In the genomic region with DNA sequence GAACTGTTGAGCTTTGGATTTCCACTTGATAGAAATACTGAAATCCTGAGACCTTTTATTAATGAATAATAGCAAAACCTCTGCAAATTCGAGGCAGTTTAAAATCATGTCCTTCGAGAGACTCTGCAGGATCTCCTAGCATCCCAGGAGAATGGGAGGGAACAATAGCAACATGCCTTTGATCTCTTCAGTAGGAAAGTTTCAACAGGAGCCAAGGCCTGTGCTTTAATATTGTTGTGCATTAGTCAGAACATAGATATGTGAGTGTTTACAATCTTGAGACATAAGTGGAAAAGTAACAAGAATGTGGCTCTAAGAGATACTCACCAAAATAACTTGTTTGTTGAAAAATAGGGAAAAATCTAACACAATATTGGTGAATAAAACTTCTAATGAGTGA, we compare ENCODE assay signal across 2 cellular contexts.
TF ChIP-seq lines count a peak whose summit lies in the region.

No MANE protein-coding gene starts in this region.

TF ChIP-seq in IMR-90, 13 proteins besides CTCF, POLR2A, EP300 and RAD21:
- no peak for TF ChIP-seq CEBPB (IDR thresholded peaks at IDR 0.05; ENCODE audit: low read depth, low read length)
- no peak for TF ChIP-seq BHLHE40 (IDR thresholded peaks at IDR 0.05; ENCODE audit: low read depth, low read length)
- TF ChIP-seq, protein P1, sequence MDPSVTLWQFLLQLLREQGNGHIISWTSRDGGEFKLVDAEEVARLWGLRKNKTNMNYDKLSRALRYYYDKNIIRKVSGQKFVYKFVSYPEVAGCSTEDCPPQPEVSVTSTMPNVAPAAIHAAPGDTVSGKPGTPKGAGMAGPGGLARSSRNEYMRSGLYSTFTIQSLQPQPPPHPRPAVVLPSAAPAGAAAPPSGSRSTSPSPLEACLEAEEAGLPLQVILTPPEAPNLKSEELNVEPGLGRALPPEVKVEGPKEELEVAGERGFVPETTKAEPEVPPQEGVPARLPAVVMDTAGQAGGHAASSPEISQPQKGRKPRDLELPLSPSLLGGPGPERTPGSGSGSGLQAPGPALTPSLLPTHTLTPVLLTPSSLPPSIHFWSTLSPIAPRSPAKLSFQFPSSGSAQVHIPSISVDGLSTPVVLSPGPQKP (IDR thresholded peaks at IDR 0.05; ENCODE audit: borderline replicate concordance, low read depth, low read length): no peak
- no peak for TF ChIP-seq SMC3 (IDR thresholded peaks at IDR 0.05; ENCODE audit: low read depth, low read length)
- TF ChIP-seq NFE2L2 (IDR thresholded peaks at IDR 0.05; ENCODE audit: low read depth, low read length): no peak
- no peak for TF ChIP-seq RCOR1 (IDR thresholded peaks at IDR 0.05; ENCODE audit: insufficient replicate concordance, low read length)
- TF ChIP-seq, protein P2, sequence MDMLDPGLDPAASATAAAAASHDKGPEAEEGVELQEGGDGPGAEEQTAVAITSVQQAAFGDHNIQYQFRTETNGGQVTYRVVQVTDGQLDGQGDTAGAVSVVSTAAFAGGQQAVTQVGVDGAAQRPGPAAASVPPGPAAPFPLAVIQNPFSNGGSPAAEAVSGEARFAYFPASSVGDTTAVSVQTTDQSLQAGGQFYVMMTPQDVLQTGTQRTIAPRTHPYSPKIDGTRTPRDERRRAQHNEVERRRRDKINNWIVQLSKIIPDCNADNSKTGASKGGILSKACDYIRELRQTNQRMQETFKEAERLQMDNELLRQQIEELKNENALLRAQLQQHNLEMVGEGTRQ (IDR thresholded peaks at IDR 0.05; ENCODE audit: low read depth, low read length): no peak
- TF ChIP-seq RFX5 (IDR thresholded peaks at IDR 0.05; ENCODE audit: low read depth, low read length): no peak
- TF ChIP-seq MXI1 (IDR thresholded peaks at IDR 0.05; ENCODE audit: borderline replicate concordance, low read depth, low read length): no peak
- TF ChIP-seq CHD1 (IDR thresholded peaks at IDR 0.05; ENCODE audit: low read depth, low read length): no peak

TF ChIP-seq in K562, 482 proteins besides CTCF, POLR2A, EP300 and RAD21:
- TF ChIP-seq ZNF134 (CRISPR knock-in tag; conservative IDR thresholded peaks at IDR 0.05): no peak
- TF ChIP-seq PTTG1 (tag; IDR thresholded peaks at IDR 0.05; ENCODE audit: low read depth): no peak
- TF ChIP-seq JUND (IDR thresholded peaks at IDR 0.05; ENCODE audit: borderline replicate concordance, low read depth, low read length): no peak
- TF ChIP-seq JUND (tag; IDR thresholded peaks at IDR 0.05; ENCODE audit: borderline replicate concordance, low read depth, low read length): no peak
- TF ChIP-seq MTA1 (IDR thresholded peaks at IDR 0.05; ENCODE audit: borderline replicate concordance): no peak
- no peak for TF ChIP-seq NRF1 (conservative IDR thresholded peaks at IDR 0.05 in 1 of 2, IDR thresholded peaks at IDR 0.05 in 1 of 2)
- no peak for TF ChIP-seq NFE2 (IDR thresholded peaks at IDR 0.05; ENCODE audit: low read depth)
- TF ChIP-seq, protein P3, sequence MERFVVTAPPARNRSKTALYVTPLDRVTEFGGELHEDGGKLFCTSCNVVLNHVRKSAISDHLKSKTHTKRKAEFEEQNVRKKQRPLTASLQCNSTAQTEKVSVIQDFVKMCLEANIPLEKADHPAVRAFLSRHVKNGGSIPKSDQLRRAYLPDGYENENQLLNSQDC (CRISPR knock-in tag; IDR thresholded peaks at IDR 0.05): no peak
- no peak for TF ChIP-seq CHD1 (IDR thresholded peaks at IDR 0.05; ENCODE audit: low read length)
- TF ChIP-seq, protein P4, sequence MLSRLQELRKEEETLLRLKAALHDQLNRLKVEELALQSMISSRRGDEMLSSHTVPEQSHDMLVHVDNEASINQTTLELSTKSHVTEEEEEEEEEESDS (CRISPR knock-in tag; IDR thresholded peaks at IDR 0.05): no peak
- TF ChIP-seq MTF1 (CRISPR knock-in tag; IDR thresholded peaks at IDR 0.05; ENCODE audit: borderline replicate concordance): no peak
- TF ChIP-seq, protein P5, sequence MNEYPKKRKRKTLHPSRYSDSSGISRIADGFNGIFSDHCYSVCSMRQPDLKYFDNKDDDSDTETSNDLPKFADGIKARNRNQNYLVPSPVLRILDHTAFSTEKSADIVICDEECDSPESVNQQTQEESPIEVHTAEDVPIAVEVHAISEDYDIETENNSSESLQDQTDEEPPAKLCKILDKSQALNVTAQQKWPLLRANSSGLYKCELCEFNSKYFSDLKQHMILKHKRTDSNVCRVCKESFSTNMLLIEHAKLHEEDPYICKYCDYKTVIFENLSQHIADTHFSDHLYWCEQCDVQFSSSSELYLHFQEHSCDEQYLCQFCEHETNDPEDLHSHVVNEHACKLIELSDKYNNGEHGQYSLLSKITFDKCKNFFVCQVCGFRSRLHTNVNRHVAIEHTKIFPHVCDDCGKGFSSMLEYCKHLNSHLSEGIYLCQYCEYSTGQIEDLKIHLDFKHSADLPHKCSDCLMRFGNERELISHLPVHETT (CRISPR knock-in tag; conservative IDR thresholded peaks at IDR 0.05 in 1 of 2, IDR thresholded peaks at IDR 0.05 in 1 of 2): no peak
- TF ChIP-seq BHLHE40 (IDR thresholded peaks at IDR 0.05; ENCODE audit: low read length): no peak
- no peak for TF ChIP-seq SREBF1 (IDR thresholded peaks at IDR 0.05; ENCODE audit: borderline replicate concordance, low read depth, low read length)
